Comparison of ENCODE assay signal across 9 cellular contexts in genomic region chr1:25197982-25198681, GRCh38. TPM values are rescaled to one million over a fixed set of nuclear protein-coding genes. Genes with fewer than 3 reads are reported as not detected.
A peak's percentile ranks its signal among the peaks of the same experiment; 100 is the strongest.
DNase-seq lines count a peak whose midpoint lies in the region; ATAC-seq and TF ChIP-seq lines count a peak whose summit lies in the region.
"Had no signal": no experiment of that assay in that cellular context is flagged by ENCODE, and none has a peak within 500 bp of the region (broad histone marks: within the 10 kb centered on the region; RNA-seq: fewer than 3 reads in every experiment).

No MANE protein-coding gene starts in this region.

- intact Hi-C loops in breast epithelium (cut with DNase I; ENCODE audit: low total_unique reads) (loop anchor here (10.0 kb wide), 1 partner anchor 343 kb away; no protein-coding TSS in a partner anchor), MCF 10A (cut with micrococcal nuclease) (no loop called here), left colon (cut with DNase I, micrococcal nuclease) (no loop called here), lower lobe of right lung (cut with DNase I) (no loop called here)

- H3K36me3 Mint-ChIP-seq in MCF 10A (ENCODE audit: insufficient read depth, unreplicated experiment) (no peaks in the 10 kb centered on the region), type B pancreatic cell (no peaks in the 10 kb centered on the region)
- H3K36me3 Mint-ChIP-seq: CD8-positive, alpha-beta memory T cell had no signal

- TF ChIP-seq CTCF in breast epithelium (IDR thresholded peaks at IDR 0.05) (no peak), MCF 10A (IDR thresholded peaks at IDR 0.05; ENCODE audit: unreplicated experiment) (no peak), VCaP (conservative IDR thresholded peaks at IDR 0.05) (no peak), type B pancreatic cell (conservative IDR thresholded peaks at IDR 0.05) (no peak), lower lobe of right lung (IDR thresholded peaks at IDR 0.05) (no peak)

- POLR2A ChIA-PET in MCF 10A (lab: Yijun Ruan, JAX): no interaction called here

- H3K9me3 Mint-ChIP-seq in MCF 10A (ENCODE audit: unreplicated experiment) (no peaks in the 10 kb centered on the region), type B pancreatic cell (no peaks in the 10 kb centered on the region)

- no peak overlapping the region for H3K4me3 Mint-ChIP-seq in MCF 10A (ENCODE audit: unreplicated experiment)
- peak overlapping the region; percentile 14 for H3K4me3 Mint-ChIP-seq in type B pancreatic cell

- ATAC-seq in left colon (peak; percentile 81), lower lobe of right lung (no peak)

- peaks cover 7% of the 10 kb centered on the region for H3K4me1 Mint-ChIP-seq in MCF 10A (ENCODE audit: insufficient read depth, unreplicated experiment)
- H3K4me1 Mint-ChIP-seq in type B pancreatic cell (ENCODE audit: unreplicated experiment): peaks cover 49% of the 10 kb centered on the region

- H3K4me1 ChIP-seq in breast epithelium (peaks cover 5 to 7% of the 10 kb centered on the region in 2 donors), lower lobe of right lung (peaks cover 13% of the 10 kb centered on the region)

- DNase-seq in breast epithelium (ENCODE audit: low spot score in 2 of 2) (peak in 1 of 2 donors; percentile 67), MCF 10A (ENCODE audit: unreplicated experiment) (no peak), left colon (peak; percentile 47 to 61), type B pancreatic cell (ENCODE audit: extremely low spot score, unreplicated experiment) (no peak), lower lobe of right lung (no peak), amniotic stem cell (lab: John Stamatoyannopoulos, UW) (no peak)
- no peak for DNase-seq in activated CD4-positive, CD25-positive, alpha-beta regulatory T cell (lab: John Stamatoyannopoulos, UW)

- H3K27me3 Mint-ChIP-seq in MCF 10A (ENCODE audit: insufficient read depth, unreplicated experiment) (peaks cover 27% of the 10 kb centered on the region), type B pancreatic cell (peaks cover 29% of the 10 kb centered on the region)

- H3K36me3 ChIP-seq in breast epithelium: no peaks in the 10 kb centered on the region
- no peaks in the 10 kb centered on the region for H3K36me3 ChIP-seq in lower lobe of right lung

- peak overlapping the region in 2 of 3 donors; percentile 32 to 54 for H3K4me3 ChIP-seq in breast epithelium
- H3K4me3 ChIP-seq in lower lobe of right lung: no peak overlapping the region

- H3K27ac ChIP-seq in breast epithelium (peak overlapping the region; percentile 95 to 96), VCaP (peak overlapping the region; percentile 88), lower lobe of right lung (no peak overlapping the region)

- CTCF ChIA-PET in MCF 10A (lab: Yijun Ruan, JAX): interaction anchor here (1.9 kb wide), 1 partner anchor 8 kb away, joined by 5 read pairs; no protein-coding TSS in a partner anchor

- BruUV-seq in MCF 10A (replicated peaks; lab: Mats Ljungman, UMichigan): no TSS peak

- H3K27me3 ChIP-seq in breast epithelium (no peaks in the 10 kb centered on the region), lower lobe of right lung (ENCODE audit: low read depth) (peaks cover 3% of the 10 kb centered on the region)

- no peaks in the 10 kb centered on the region for H3K9me3 ChIP-seq in breast epithelium
- H3K9me3 ChIP-seq in lower lobe of right lung: no peaks in the 10 kb centered on the region

- H3K27ac Mint-ChIP-seq in MCF 10A (ENCODE audit: low read depth, unreplicated experiment) (no peak overlapping the region), type B pancreatic cell (peak overlapping the region; percentile 44)

- TF ChIP-seq POLR2A in breast epithelium (IDR thresholded peaks at IDR 0.05): no peak

RNA-seq across cellular contexts. Expression of gene SYF2, which starts 34.2 kb away (rescaled TPM):
- total RNA-seq in breast epithelium (10 to 100 TPM; 61.3 to 85.0 (median 83.6) TPM), MCF 10A (2022) (40.5 and 43.0 TPM in 2 replicates), left colon (10 to 100 TPM; 46.3 to 49.8 TPM), type B pancreatic cell (ENCODE audit: low replicate concordance) (33.7 and 35.9 TPM in 2 replicates), lower lobe of right lung (44.6 TPM)

RNA-seq across cellular contexts. Expression of gene RSRP1, which starts 49.1 kb away (rescaled TPM):
- 100 to 1,000 TPM; 155 to 215 (median 164) TPM for total RNA-seq in breast epithelium
- 77.2 and 86.4 TPM in 2 replicates for total RNA-seq in MCF 10A (2022)
- total RNA-seq in left colon: 100 to 1,000 TPM; 130 to 132 TPM
- 97.6 and 109 TPM in 2 replicates for total RNA-seq in type B pancreatic cell (ENCODE audit: low replicate concordance)
- 145 TPM for total RNA-seq in lower lobe of right lung

Comparison
In these comparisons a context has a peak if more than half of its experiments do, and no peak if none do; other contexts are left out.
1. DNase-seq: peak in left colon (2 of 2); none in MCF 10A (single experiment), type B pancreatic cell (single experiment), lower lobe of right lung (single experiment), activated CD4-positive, CD25-positive, alpha-beta regulatory T cell (0 of 4) and amniotic stem cell (single experiment).